1 cellular context compared by ENCODE assay signal in the genomic region with DNA sequence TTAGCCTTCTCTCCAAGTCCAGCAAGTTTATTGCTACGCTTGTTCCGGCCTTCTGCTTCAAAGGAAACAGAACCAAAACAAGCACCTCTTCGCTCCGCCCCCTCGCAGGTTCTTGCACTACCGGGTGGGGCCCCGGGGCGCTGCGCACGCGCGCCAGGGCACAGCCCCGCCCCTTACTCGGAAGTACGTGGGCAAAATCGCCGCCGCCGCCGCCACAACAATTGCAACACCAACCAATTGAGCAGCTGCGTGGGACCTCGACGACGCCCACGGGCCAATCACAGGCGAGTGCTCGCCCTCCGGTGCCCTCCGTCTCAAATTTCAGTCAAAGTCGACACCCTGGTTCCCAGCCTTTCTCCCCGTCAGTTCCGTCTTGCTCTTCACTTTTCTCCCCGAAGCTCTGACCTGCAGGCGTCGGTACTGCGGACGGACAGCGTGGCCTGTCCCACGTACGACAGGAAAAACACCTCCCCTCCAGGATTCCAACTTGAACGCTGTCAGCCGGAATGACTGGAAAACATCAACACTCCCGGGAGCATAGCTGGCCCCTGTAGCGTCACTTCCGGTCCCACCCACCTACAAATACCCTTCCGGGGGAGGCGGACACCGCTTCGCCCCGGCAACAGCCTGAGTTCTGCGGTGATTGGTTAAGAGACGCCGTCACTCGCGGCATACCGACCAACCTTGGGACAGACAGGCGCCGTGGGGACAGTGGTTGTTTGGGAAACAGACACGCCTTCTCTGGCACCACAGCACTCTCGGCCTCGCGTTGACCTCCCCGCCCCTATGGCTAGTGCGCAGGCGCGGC.
TF ChIP-seq lines count a peak whose summit lies in the region.

No MANE protein-coding gene starts in this region.

TF ChIP-seq in endothelial cell of umbilical vein, 7 proteins besides CTCF, POLR2A, EP300 and RAD21:
- TF ChIP-seq MYC (IDR thresholded peaks at IDR 0.05; ENCODE audit: low read depth, low read length) (no peak), EZH2 (IDR thresholded peaks at IDR 0.05; ENCODE audit: borderline replicate concordance, low read depth, low read length, severe bottlenecking) (no peak), FOS (IDR thresholded peaks at IDR 0.05; ENCODE audit: borderline replicate concordance, insufficient read depth, low read length) (no peak), JUN (IDR thresholded peaks at IDR 0.05; ENCODE audit: borderline replicate concordance, insufficient read depth, insufficient read length, low read depth) (no peak), GATA2 (IDR thresholded peaks at IDR 0.05; ENCODE audit: insufficient read depth, insufficient read length, low read depth, low read length) (no peak), POLR2AphosphoS5 (IDR thresholded peaks at IDR 0.05; ENCODE audit: insufficient read depth, low read depth, low read length) (no peak)
- TF ChIP-seq, protein P1, sequence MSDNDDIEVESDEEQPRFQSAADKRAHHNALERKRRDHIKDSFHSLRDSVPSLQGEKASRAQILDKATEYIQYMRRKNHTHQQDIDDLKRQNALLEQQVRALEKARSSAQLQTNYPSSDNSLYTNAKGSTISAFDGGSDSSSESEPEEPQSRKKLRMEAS (IDR thresholded peaks at IDR 0.05; ENCODE audit: insufficient read depth, insufficient read length) = no peak
